ENCODE assay signal across 8 cellular contexts in the genomic region with DNA sequence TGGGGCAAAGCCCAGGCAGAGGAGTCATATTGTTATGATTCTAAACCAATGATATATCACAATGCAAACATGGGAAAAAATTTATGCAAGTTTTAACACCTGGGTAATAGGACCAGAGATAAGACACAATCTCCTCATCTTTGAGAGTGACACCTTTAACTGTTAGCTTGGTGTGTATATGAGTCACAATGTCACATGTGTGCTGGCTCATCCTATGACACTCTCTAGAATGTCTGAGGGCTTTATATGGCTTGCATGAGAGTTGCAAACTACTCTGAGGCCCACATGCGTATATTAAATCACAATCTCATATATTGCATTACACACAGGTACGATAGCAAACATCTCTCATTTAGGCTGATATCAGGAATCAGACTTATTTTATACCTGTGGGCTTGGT.
"Had no signal": no experiment of that assay in that cellular context is flagged by ENCODE, and none has a peak within 500 bp of the region (broad histone marks: within the 10 kb centered on the region; RNA-seq: fewer than 3 reads in every experiment).

No MANE protein-coding gene starts in this region.

- H3K4me1 Mint-ChIP-seq: IgD-negative memory B cell had no signal

- H3K9me3 Mint-ChIP-seq: HFFc6, IgD-negative memory B cell had no signal

- H3K27me3 Mint-ChIP-seq: IgD-negative memory B cell had no signal

- H3K4me3 Mint-ChIP-seq: HFFc6, IgD-negative memory B cell had no signal

- H3K36me3 Mint-ChIP-seq: IgD-negative memory B cell had no signal

- H3K27ac Mint-ChIP-seq: HFFc6, IgD-negative memory B cell had no signal

- H3K27ac ChIP-seq: GM23248, HL-60 had no signal

- ATAC-seq: HCT116, HepG2 had no signal

- DNase-seq: GM23248, GOT3, H7, HFFc6 had no signal
